Comparison of ENCODE assay signal across 14 cellular contexts in genomic region chr15:22963546-22964125, GRCh38. TPM values are rescaled to one million over a fixed set of nuclear protein-coding genes. Genes with fewer than 3 reads are reported as not detected.
DNase-seq lines count a peak whose midpoint lies in the region; ATAC-seq and TF ChIP-seq lines count a peak whose summit lies in the region.
"Had no signal": no experiment of that assay in that cellular context is flagged by ENCODE, and none has a peak within 500 bp of the region (broad histone marks: within the 10 kb centered on the region; RNA-seq: fewer than 3 reads in every experiment).

No MANE protein-coding gene starts in this region.

- POLR2A ChIA-PET in MCF 10A (lab: Yijun Ruan, JAX), result interaction anchor here (0.6 to 2.0 kb wide), 7 partner anchors 14 to 123 kb away, joined by 3 to 9 read pairs (median 3); partner anchors contain the start of gene CYFIP1

- TF ChIP-seq CTCF in MCF 10A (IDR thresholded peaks at IDR 0.05; ENCODE audit: unreplicated experiment), result no peak
- no peak for TF ChIP-seq CTCF in glutamatergic neuron (IDR thresholded peaks at IDR 0.05; ENCODE audit: partially characterized antibody, unreplicated experiment)

- peaks cover 11% of the 10 kb centered on the region for H3K36me3 Mint-ChIP-seq in MCF 10A (ENCODE audit: insufficient read depth, unreplicated experiment)
- H3K36me3 Mint-ChIP-seq in glutamatergic neuron (ENCODE audit: unreplicated experiment), result no peaks in the 10 kb centered on the region

- BruUV-seq in MCF 10A (replicated peaks; lab: Mats Ljungman, UMichigan), result no TSS peak

- peak overlapping the region; percentile 73 to 100 (median 94) for H3K4me2 ChIP-seq in BLaER1 treated with 17β-estradiol and CSF1 and Interleukin-3, amounts not matched to agents 10 nM and 100 nM

- no peaks in the 10 kb centered on the region for H3K9me3 ChIP-seq in BLaER1 treated with 17β-estradiol and CSF1 and Interleukin-3, amounts not matched to agents 10 nM and 100 nM (replicated peaks in 1 of 11)
- no peaks in the 10 kb centered on the region for H3K9me3 ChIP-seq in skeletal muscle tissue (ENCODE audit: control insufficient read depth in 3 of 3, low read length in 3 of 3)

- no peaks in the 10 kb centered on the region for H3K9me3 Mint-ChIP-seq in MCF 10A (ENCODE audit: unreplicated experiment)
- peaks cover 17% of the 10 kb centered on the region for H3K9me3 Mint-ChIP-seq in glutamatergic neuron (ENCODE audit: unreplicated experiment)

- peak overlapping the region in 3 of 11 experiments; percentile 4 to 41 (median 29); a peak in 3 of 22 replicates for H3K27ac ChIP-seq in BLaER1 treated with 17β-estradiol and CSF1 and Interleukin-3, amounts not matched to agents 10 nM and 100 nM
- H3K27ac ChIP-seq in skeletal muscle tissue (ENCODE audit: low read depth, low read length), result peak overlapping the region; percentile 75
- H3K27ac ChIP-seq: WERI-Rb-1 had no signal

- peak overlapping the region in 1 of 11 experiments; percentile 42; a peak in 1 of 22 replicates for H3K9ac ChIP-seq in BLaER1 treated with 17β-estradiol and CSF1 and Interleukin-3, amounts not matched to agents 10 nM and 100 nM
- H3K9ac ChIP-seq in skeletal muscle tissue (ENCODE audit: low read depth in 1 of 3, low read length in 3 of 3), result peak overlapping the region in 1 of 3 donors; percentile 40

- H4K20me1 ChIP-seq in BLaER1 treated with 17β-estradiol and CSF1 and Interleukin-3, amounts not matched to agents 10 nM and 100 nM, result peaks cover 83 to 100% (median 100%) of the 10 kb centered on the region in 11 experiments

- no peaks in the 10 kb centered on the region for H3K27me3 Mint-ChIP-seq in MCF 10A (ENCODE audit: insufficient read depth, unreplicated experiment)
- H3K27me3 Mint-ChIP-seq in glutamatergic neuron (ENCODE audit: unreplicated experiment), result peaks cover 12% of the 10 kb centered on the region

- H3K4me3 ChIP-seq in BLaER1 treated with 17β-estradiol and CSF1 and Interleukin-3, amounts not matched to agents 10 nM and 100 nM, result no peak overlapping the region
- H3K4me3 ChIP-seq in skeletal muscle tissue (ENCODE audit: low read length in 3 of 3), result no peak overlapping the region

- peaks cover 0 to 24% (median 12%) of the 10 kb centered on the region in 11 experiments; a peak in 10 of 22 replicates for H3K36me3 ChIP-seq in BLaER1 treated with 17β-estradiol and CSF1 and Interleukin-3, amounts not matched to agents 10 nM and 100 nM
- H3K36me3 ChIP-seq in skeletal muscle tissue (ENCODE audit: control insufficient read depth in 3 of 3, insufficient read depth in 3 of 3, low read length in 3 of 3), result peaks cover 0 to 2% (median 0%) of the 10 kb centered on the region in 3 donors
- H3K36me3 ChIP-seq: WERI-Rb-1 had no signal

- CTCF ChIA-PET in MCF 10A (lab: Yijun Ruan, JAX), result interaction anchor here (0.6 to 0.7 kb wide), 2 partner anchors 14 to 917 kb away, joined by 3 to 4 read pairs; no protein-coding TSS in a partner anchor

- ATAC-seq in GM21526 (IDR thresholded peaks at IDR 0.05; ENCODE audit: low FRiP score, unreplicated experiment), result no peak

- intact Hi-C loops in MCF 10A (cut with micrococcal nuclease), result no loop called here

- DNase-seq in MCF 10A (ENCODE audit: unreplicated experiment) (no peak), glutamatergic neuron (no peak), SHP77 treated with DMSO at 0.1 percent for 48 hours (lab: John Stamatoyannopoulos, UW) (no peak), AG08396 (ENCODE audit: low spot score) (no peak), dermis blood vessel endothelial cell (no peak)
- DNase-seq: activated effector memory CD4-positive, alpha-beta T cell treated with Interleukin-2 at 50 U/mL for 16 hours; DMS 273 treated with DMSO at 0.1 percent for 48 hours; NCI-H1930; NCI-H524; stimulated activated CD4-positive, alpha-beta T cell treated with anti-CD3 and anti-CD28 coated beads, Interleukin-15, amount 100 ng/mL, for 24 hours; WERI-Rb-1 had no signal

- peaks cover 85 to 99% (median 94%) of the 10 kb centered on the region in 10 experiments for H3K4me1 ChIP-seq in BLaER1 treated with 17β-estradiol and CSF1 and Interleukin-3, amounts not matched to agents 10 nM and 100 nM
- peaks cover 39 to 47% (median 39%) of the 10 kb centered on the region in 3 donors for H3K4me1 ChIP-seq in skeletal muscle tissue (ENCODE audit: control insufficient read depth in 3 of 3, insufficient read depth in 3 of 3, low read length in 3 of 3)

- H3K27ac Mint-ChIP-seq in MCF 10A (ENCODE audit: low read depth, unreplicated experiment) (peak overlapping the region; percentile 85), glutamatergic neuron (ENCODE audit: unreplicated experiment) (peak overlapping the region; percentile 38)

- H3K4me3 Mint-ChIP-seq in MCF 10A (ENCODE audit: unreplicated experiment), result peak overlapping the region; percentile 39
- peak overlapping the region; percentile 2 for H3K4me3 Mint-ChIP-seq in glutamatergic neuron (ENCODE audit: unreplicated experiment)

- no peaks in the 10 kb centered on the region; a peak in 1 of 22 replicates for H3K27me3 ChIP-seq in BLaER1 treated with 17β-estradiol and CSF1 and Interleukin-3, amounts not matched to agents 10 nM and 100 nM
- H3K27me3 ChIP-seq in skeletal muscle tissue (ENCODE audit: control insufficient read depth in 3 of 3, insufficient read depth in 3 of 3, low read length in 3 of 3), result no peaks in the 10 kb centered on the region

- peaks cover 26% of the 10 kb centered on the region for H3K4me1 Mint-ChIP-seq in MCF 10A (ENCODE audit: insufficient read depth, unreplicated experiment)
- H3K4me1 Mint-ChIP-seq in glutamatergic neuron (ENCODE audit: low read depth, unreplicated experiment), result peaks cover 32% of the 10 kb centered on the region

RNA-seq across cellular contexts. Expression of gene CYFIP1, which starts 16.5 kb away (rescaled TPM):
- total RNA-seq in MCF 10A (2022) (85.7 and 99.1 TPM in 2 replicates), glutamatergic neuron (ENCODE audit: unreplicated experiment) (143 TPM), skeletal muscle tissue (49.1 TPM), dermis blood vessel endothelial cell (53.9 and 178 TPM in 2 replicates)
